16 cellular contexts compared by ENCODE assay signal in genomic region chr12:93407283-93407962, GRCh38. TPM values are rescaled to one million over a fixed set of nuclear protein-coding genes. Genes with fewer than 3 reads are reported as not detected.
DNase-seq lines count a peak whose midpoint lies in the region; ATAC-seq and TF ChIP-seq lines count a peak whose summit lies in the region.
"Had no signal": no experiment of that assay in that cellular context is flagged by ENCODE, and none has a peak within 500 bp of the region (broad histone marks: within the 10 kb centered on the region; RNA-seq: fewer than 3 reads in every experiment).

No MANE protein-coding gene starts in this region.

- H3K4me1 Mint-ChIP-seq in natural killer cell treated with Interleukin-12 subunit alpha and Interleukin-12 subunit beta and Interleukin-15 and Interleukin-18, amount 100 ng/mL, for 72 hours (ENCODE audit: low read depth in 2 of 2), result peaks cover 12 to 18% of the 10 kb centered on the region in 2 donors
- H3K4me1 Mint-ChIP-seq in natural killer cell, result peaks cover 6 to 7% of the 10 kb centered on the region in 2 donors
- H3K4me1 Mint-ChIP-seq in T-cell, result peaks cover 26 to 41% (median 27%) of the 10 kb centered on the region in 3 donors
- H3K4me1 Mint-ChIP-seq in endodermal cell, result peaks cover 11% of the 10 kb centered on the region
- H3K4me1 Mint-ChIP-seq in type B pancreatic cell (ENCODE audit: unreplicated experiment), result peaks cover 24% of the 10 kb centered on the region

- peaks cover 13% of the 10 kb centered on the region for H3K36me3 Mint-ChIP-seq in natural killer cell treated with Interleukin-12 subunit alpha and Interleukin-12 subunit beta and Interleukin-15 and Interleukin-18, amount 100 ng/mL, for 72 hours
- H3K36me3 Mint-ChIP-seq in natural killer cell (no peaks in the 10 kb centered on the region), T-cell (peaks cover 41% of the 10 kb centered on the region), endodermal cell (ENCODE audit: low read depth) (peaks cover 35% of the 10 kb centered on the region), type B pancreatic cell (peaks cover 44% of the 10 kb centered on the region)

- CTCF ChIA-PET in T-cell (lab: Charles Lee), result interaction anchor here (0.5 to 1.3 kb wide), 4 partner anchors 11 to 420 kb away, joined by 3 to 5 read pairs (median 4); no protein-coding TSS in a partner anchor

- no peak overlapping the region for H3K4me3 Mint-ChIP-seq in natural killer cell treated with Interleukin-12 subunit alpha and Interleukin-12 subunit beta and Interleukin-15 and Interleukin-18, amount 100 ng/mL, for 72 hours
- H3K4me3 Mint-ChIP-seq in natural killer cell, result no peak overlapping the region
- H3K4me3 Mint-ChIP-seq in T-cell, result no peak overlapping the region
- no peak overlapping the region for H3K4me3 Mint-ChIP-seq in endodermal cell
- H3K4me3 Mint-ChIP-seq in type B pancreatic cell, result no peak overlapping the region

- peak overlapping the region; percentile 16 for H3K27ac ChIP-seq in endodermal cell (ENCODE audit: low read depth, low read length)
- H3K27ac ChIP-seq: vagina had no signal

- peaks cover 45% of the 10 kb centered on the region for H3K36me3 ChIP-seq in endodermal cell (ENCODE audit: control insufficient read depth, insufficient read depth, low read length)
- H3K36me3 ChIP-seq: vagina had no signal

- H3K27ac Mint-ChIP-seq in natural killer cell treated with Interleukin-12 subunit alpha and Interleukin-12 subunit beta and Interleukin-15 and Interleukin-18, amount 100 ng/mL, for 72 hours, result peak overlapping the region; percentile 17 to 42
- H3K27ac Mint-ChIP-seq in natural killer cell (peak overlapping the region in 1 of 2 donors; percentile 35), T-cell (peak overlapping the region; percentile 16 to 35), endodermal cell (peak overlapping the region; percentile 65), type B pancreatic cell (peak overlapping the region; percentile 42)

- DNase-seq in natural killer cell treated with Interleukin-12 subunit alpha and Interleukin-12 subunit beta and Interleukin-15 and Interleukin-18, amount 100 ng/mL, for 72 hours (ENCODE audit: low spot score), result no peak
- DNase-seq in natural killer cell (no peak), T-cell (no peak), endodermal cell (no peak), type B pancreatic cell (ENCODE audit: extremely low spot score, unreplicated experiment) (no peak), NCI-H510A treated with DMSO at 0.1 percent for 48 hours (lab: John Stamatoyannopoulos, UW) (no peak), OCI-M1 (lab: John Stamatoyannopoulos, UW) (no peak), mesenteric fat pad (ENCODE audit: low spot score) (no peak)
- DNase-seq: activated gamma-delta T cell treated with Interleukin-2 at 50 U/mL for 16 hours, C1 segment of cervical spinal cord, caudate nucleus, GOT3, islet precursor cell, NCI-H146, NCI-H524 had no signal

- 86 to 90% methylated on average over 3 to 4 of the region's 4 CpGs for WGBS in endodermal cell (ENCODE audit: insufficient coverage in 1 of 2, insufficient read length in 1 of 2), 2 experiments

- no peak for ATAC-seq in natural killer cell treated with Interleukin-12 subunit alpha and Interleukin-12 subunit beta and Interleukin-15 and Interleukin-18, amount 100 ng/mL, for 72 hours
- ATAC-seq in natural killer cell (no peak), T-cell (replicated peaks in 1 of 4) (no peak)

- TF ChIP-seq CTCF in natural killer cell (IDR thresholded peaks at IDR 0.05) (no peak), endodermal cell (conservative IDR thresholded peaks at IDR 0.05) (no peak), type B pancreatic cell (conservative IDR thresholded peaks at IDR 0.05) (no peak)

- H3K9me3 ChIP-seq in endodermal cell (ENCODE audit: control insufficient read depth, low read length), result no peaks in the 10 kb centered on the region
- H3K9me3 ChIP-seq: vagina had no signal

- no peak overlapping the region for H3K9ac ChIP-seq in endodermal cell (ENCODE audit: extremely low read depth, low read length, poor library complexity, severe bottlenecking)

- H3K27me3 Mint-ChIP-seq in natural killer cell treated with Interleukin-12 subunit alpha and Interleukin-12 subunit beta and Interleukin-15 and Interleukin-18, amount 100 ng/mL, for 72 hours, result no peaks in the 10 kb centered on the region
- H3K27me3 Mint-ChIP-seq in natural killer cell (ENCODE audit: low read depth in 2 of 2) (no peaks in the 10 kb centered on the region), T-cell (no peaks in the 10 kb centered on the region), endodermal cell (ENCODE audit: insufficient read depth) (no peaks in the 10 kb centered on the region), type B pancreatic cell (no peaks in the 10 kb centered on the region)

- H3K4me1 ChIP-seq in endodermal cell (ENCODE audit: control insufficient read depth, insufficient read depth, low read length), result peaks cover 3% of the 10 kb centered on the region

- intact Hi-C loops in natural killer cell (cut with micrococcal nuclease), result no loop called here

- POLR2A ChIA-PET in T-cell (lab: Charles Lee), result interaction anchor here (0.5 to 1.1 kb wide), 3 partner anchors 9 to 1045 kb away, joined by 3 read pairs; partner anchors contain the start of gene UBE2N (in 1 of the 2)

- H3K27me3 ChIP-seq in endodermal cell (ENCODE audit: control insufficient read depth, insufficient read depth, low read length, poor library complexity, severe bottlenecking), result no peaks in the 10 kb centered on the region
- H3K27me3 ChIP-seq: vagina had no signal

- no peaks in the 10 kb centered on the region for H3K9me3 Mint-ChIP-seq in natural killer cell treated with Interleukin-12 subunit alpha and Interleukin-12 subunit beta and Interleukin-15 and Interleukin-18, amount 100 ng/mL, for 72 hours
- H3K9me3 Mint-ChIP-seq in natural killer cell, result no peaks in the 10 kb centered on the region
- H3K9me3 Mint-ChIP-seq in T-cell, result no peaks in the 10 kb centered on the region
- no peaks in the 10 kb centered on the region for H3K9me3 Mint-ChIP-seq in endodermal cell
- peaks cover 4% of the 10 kb centered on the region for H3K9me3 Mint-ChIP-seq in type B pancreatic cell

- H3K4me3 ChIP-seq in endodermal cell (ENCODE audit: low read length), result no peak overlapping the region
- H3K4me3 ChIP-seq: vagina had no signal

RNA-seq across cellular contexts. Expression of gene NUDT4, which starts 29.7 kb away (rescaled TPM):
- 10 to 100 TPM; 30.3 to 32.8 TPM for total RNA-seq in natural killer cell treated with Interleukin-12 subunit alpha and Interleukin-12 subunit beta and Interleukin-15 and Interleukin-18, amount 100 ng/mL, for 72 hours
- total RNA-seq in natural killer cell, result 10 to 100 TPM; 51.6 to 61.5 (median 52.2) TPM
- 10 to 100 TPM; 40.7 to 85.2 (median 46.0) TPM for total RNA-seq in T-cell
- total RNA-seq in endodermal cell, result 100 to 1,000 TPM; 334 to 453 TPM
- polyA plus RNA-seq in endodermal cell (2013, experiment 1 of 2), result 125 TPM
- polyA plus RNA-seq in endodermal cell (2013, experiment 2 of 2), result 149 TPM
- total RNA-seq in type B pancreatic cell (ENCODE audit: low replicate concordance), result 89.8 and 172 TPM in 2 replicates
- 119 TPM for total RNA-seq in mesenteric fat pad

RNA-seq across cellular contexts. Expression of gene UBE2N, which starts 34.3 kb away (rescaled TPM):
- total RNA-seq in natural killer cell treated with Interleukin-12 subunit alpha and Interleukin-12 subunit beta and Interleukin-15 and Interleukin-18, amount 100 ng/mL, for 72 hours, result 100 to 1,000 TPM; 184 to 213 TPM
- total RNA-seq in natural killer cell, result 10 to 100 TPM; 72.3 to 79.7 (median 72.9) TPM
- 10 to 100 TPM; 66.3 to 81.7 (median 79.2) TPM for total RNA-seq in T-cell
- total RNA-seq in endodermal cell, result 100 to 1,000 TPM; 177 to 179 TPM
- 161 TPM for polyA plus RNA-seq in endodermal cell (2013, experiment 1 of 2)
- polyA plus RNA-seq in endodermal cell (2013, experiment 2 of 2), result 165 TPM
- 95.1 and 102 TPM in 2 replicates for total RNA-seq in type B pancreatic cell (ENCODE audit: low replicate concordance)
- 90.4 TPM for total RNA-seq in mesenteric fat pad

RNA-seq across cellular contexts. Expression of gene MRPL42, which starts 59.9 kb away (rescaled TPM):
- 10 to 100 TPM; 42.8 to 53.2 TPM for total RNA-seq in natural killer cell treated with Interleukin-12 subunit alpha and Interleukin-12 subunit beta and Interleukin-15 and Interleukin-18, amount 100 ng/mL, for 72 hours
- 10 to 100 TPM; 36.4 to 42.7 (median 37.1) TPM for total RNA-seq in natural killer cell
- 10 to 100 TPM; 35.1 to 46.7 (median 40.4) TPM for total RNA-seq in T-cell
- 100 to 1,000 TPM in 1 of 2 donors, 10 to 100 TPM in 1; 91.1 to 131 TPM for total RNA-seq in endodermal cell
- 140 TPM for polyA plus RNA-seq in endodermal cell (2013, experiment 1 of 2)
- polyA plus RNA-seq in endodermal cell (2013, experiment 2 of 2), result 125 TPM
- 54.8 and 84.7 TPM in 2 replicates for total RNA-seq in type B pancreatic cell (ENCODE audit: low replicate concordance)
- total RNA-seq in mesenteric fat pad, result 45.5 TPM
